In genomic region chr13:40981361-40981760, GRCh38 we compare ENCODE assay signal across 1 cellular context.
TF ChIP-seq lines count a peak whose summit lies in the region.

No MANE protein-coding gene starts in this region.

TF ChIP-seq in SK-N-SH, 30 proteins besides CTCF, POLR2A, EP300 and RAD21 (continued from another document):
- no peak for TF ChIP-seq NRF1 (IDR thresholded peaks at IDR 0.05; ENCODE audit: low read depth, low read length)
